Comparison of ENCODE assay signal across 1 cellular context in genomic region chr13:24106429-24106828, GRCh38.
TF ChIP-seq lines count a peak whose summit lies in the region.

No MANE protein-coding gene starts in this region.

TF ChIP-seq in HepG2, 621 proteins besides CTCF, POLR2A, EP300 and RAD21 (continued from another document):
- TF ChIP-seq POGK (CRISPR knock-in tag; conservative IDR thresholded peaks at IDR 0.05) = no peak
- TF ChIP-seq THRA (CRISPR knock-in tag; IDR thresholded peaks at IDR 0.05; ENCODE audit: borderline replicate concordance) = peak; percentile 30; the same call in 1 of the 2 replicates
- no peak for TF ChIP-seq DNMT1 (CRISPR knock-in tag; IDR thresholded peaks at IDR 0.05)
- peak; percentile 42; the same call in 1 of the 2 replicates for TF ChIP-seq RXRB (CRISPR knock-in tag; IDR thresholded peaks at IDR 0.05; ENCODE audit: borderline replicate concordance)
- peak; percentile 39; the same call in 1 of the 2 replicates for TF ChIP-seq HDAC1 (CRISPR knock-in tag; IDR thresholded peaks at IDR 0.05)
- TF ChIP-seq BCL6 (CRISPR knock-in tag; IDR thresholded peaks at IDR 0.05) = peak; percentile 74
- no peak for TF ChIP-seq ZNF33A (CRISPR knock-in tag; IDR thresholded peaks at IDR 0.05; ENCODE audit: borderline replicate concordance)
- TF ChIP-seq CREB1 (IDR thresholded peaks at IDR 0.05) = no peak
- TF ChIP-seq CREB1 (CRISPR knock-in tag; IDR thresholded peaks at IDR 0.05) = peak; percentile 45; the same call in 1 of the 2 replicates
- 0 out of 2 replicates have a peak, but pooled peaks have one; percentile 37 for TF ChIP-seq AHDC1 (CRISPR knock-in tag; IDR thresholded peaks at IDR 0.05; ENCODE audit: borderline replicate concordance)
- no peak for TF ChIP-seq SP140L (CRISPR knock-in tag; IDR thresholded peaks at IDR 0.05; ENCODE audit: borderline replicate concordance)
- TF ChIP-seq CBX1 (IDR thresholded peaks at IDR 0.05; ENCODE audit: low read depth) = no peak
- TF ChIP-seq ZNF644 (CRISPR knock-in tag; IDR thresholded peaks at IDR 0.05; ENCODE audit: low read depth) = peak; percentile 63; the same call in 1 of the 2 replicates
- no peak for TF ChIP-seq ZNF577 (CRISPR knock-in tag; IDR thresholded peaks at IDR 0.05; ENCODE audit: borderline replicate concordance, low read depth)
- peak; percentile 69 for TF ChIP-seq BHLHE40 (IDR thresholded peaks at IDR 0.05; ENCODE audit: low read length)
- peak; percentile 77 for TF ChIP-seq GATAD2A (CRISPR knock-in tag; IDR thresholded peaks at IDR 0.05)
